In the genomic region with DNA sequence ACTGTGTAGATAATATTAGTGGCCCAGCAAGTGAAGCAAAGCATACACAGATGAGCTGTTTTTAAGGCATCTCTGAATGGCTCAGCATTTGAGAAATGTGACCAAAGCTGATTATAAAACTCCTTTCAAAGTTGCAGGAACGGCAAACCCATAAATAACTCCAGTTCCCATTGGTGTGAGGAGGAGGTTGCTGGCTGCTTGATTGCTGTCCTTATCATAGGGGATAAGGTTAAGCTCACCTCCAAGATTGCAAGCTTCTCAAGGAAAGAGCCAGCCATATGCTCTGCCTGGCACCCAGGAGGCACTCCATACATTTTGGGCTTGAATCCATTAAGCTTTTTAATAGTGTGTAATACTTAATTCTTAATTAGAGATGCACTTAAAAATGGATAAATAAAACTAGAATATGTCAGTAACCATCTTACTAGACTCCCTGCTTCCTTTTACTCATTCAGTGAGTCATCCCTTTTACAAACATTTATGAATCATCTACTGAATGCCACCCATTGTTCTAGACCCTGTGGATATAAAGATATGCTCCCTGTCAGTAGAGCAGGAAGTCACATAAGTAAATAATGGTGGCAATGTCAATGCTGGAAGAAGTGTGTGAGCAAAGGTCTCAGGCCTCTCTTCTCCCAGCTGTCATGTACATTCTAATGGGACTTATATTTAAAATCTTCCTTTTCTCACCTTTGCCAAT, we compare ENCODE assay signal across 1 cellular context.
TF ChIP-seq lines count a peak whose summit lies in the region.

No MANE protein-coding gene starts in this region.

TF ChIP-seq in HepG2, 621 proteins besides CTCF, POLR2A, EP300 and RAD21 (continued from another document and continues in another):
- TF ChIP-seq AHDC1 (CRISPR knock-in tag; IDR thresholded peaks at IDR 0.05; ENCODE audit: borderline replicate concordance) = peak; percentile 98
- TF ChIP-seq POGZ (CRISPR knock-in tag; IDR thresholded peaks at IDR 0.05) = peak; percentile 79
- TF ChIP-seq ZNF644 (CRISPR knock-in tag; IDR thresholded peaks at IDR 0.05; ENCODE audit: low read depth) = peak; percentile 76
- TF ChIP-seq, protein P1, sequence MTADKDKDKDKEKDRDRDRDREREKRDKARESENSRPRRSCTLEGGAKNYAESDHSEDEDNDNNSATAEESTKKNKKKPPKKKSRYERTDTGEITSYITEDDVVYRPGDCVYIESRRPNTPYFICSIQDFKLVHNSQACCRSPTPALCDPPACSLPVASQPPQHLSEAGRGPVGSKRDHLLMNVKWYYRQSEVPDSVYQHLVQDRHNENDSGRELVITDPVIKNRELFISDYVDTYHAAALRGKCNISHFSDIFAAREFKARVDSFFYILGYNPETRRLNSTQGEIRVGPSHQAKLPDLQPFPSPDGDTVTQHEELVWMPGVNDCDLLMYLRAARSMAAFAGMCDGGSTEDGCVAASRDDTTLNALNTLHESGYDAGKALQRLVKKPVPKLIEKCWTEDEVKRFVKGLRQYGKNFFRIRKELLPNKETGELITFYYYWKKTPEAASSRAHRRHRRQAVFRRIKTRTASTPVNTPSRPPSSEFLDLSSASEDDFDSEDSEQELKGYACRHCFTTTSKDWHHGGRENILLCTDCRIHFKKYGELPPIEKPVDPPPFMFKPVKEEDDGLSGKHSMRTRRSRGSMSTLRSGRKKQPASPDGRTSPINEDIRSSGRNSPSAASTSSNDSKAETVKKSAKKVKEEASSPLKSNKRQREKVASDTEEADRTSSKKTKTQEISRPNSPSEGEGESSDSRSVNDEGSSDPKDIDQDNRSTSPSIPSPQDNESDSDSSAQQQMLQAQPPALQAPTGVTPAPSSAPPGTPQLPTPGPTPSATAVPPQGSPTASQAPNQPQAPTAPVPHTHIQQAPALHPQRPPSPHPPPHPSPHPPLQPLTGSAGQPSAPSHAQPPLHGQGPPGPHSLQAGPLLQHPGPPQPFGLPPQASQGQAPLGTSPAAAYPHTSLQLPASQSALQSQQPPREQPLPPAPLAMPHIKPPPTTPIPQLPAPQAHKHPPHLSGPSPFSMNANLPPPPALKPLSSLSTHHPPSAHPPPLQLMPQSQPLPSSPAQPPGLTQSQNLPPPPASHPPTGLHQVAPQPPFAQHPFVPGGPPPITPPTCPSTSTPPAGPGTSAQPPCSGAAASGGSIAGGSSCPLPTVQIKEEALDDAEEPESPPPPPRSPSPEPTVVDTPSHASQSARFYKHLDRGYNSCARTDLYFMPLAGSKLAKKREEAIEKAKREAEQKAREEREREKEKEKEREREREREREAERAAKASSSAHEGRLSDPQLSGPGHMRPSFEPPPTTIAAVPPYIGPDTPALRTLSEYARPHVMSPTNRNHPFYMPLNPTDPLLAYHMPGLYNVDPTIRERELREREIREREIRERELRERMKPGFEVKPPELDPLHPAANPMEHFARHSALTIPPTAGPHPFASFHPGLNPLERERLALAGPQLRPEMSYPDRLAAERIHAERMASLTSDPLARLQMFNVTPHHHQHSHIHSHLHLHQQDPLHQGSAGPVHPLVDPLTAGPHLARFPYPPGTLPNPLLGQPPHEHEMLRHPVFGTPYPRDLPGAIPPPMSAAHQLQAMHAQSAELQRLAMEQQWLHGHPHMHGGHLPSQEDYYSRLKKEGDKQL (CRISPR knock-in tag; IDR thresholded peaks at IDR 0.05; ENCODE audit: low read depth) = peak; percentile 70
- TF ChIP-seq ZNF446 (CRISPR knock-in tag; IDR thresholded peaks at IDR 0.05) = no peak
- TF ChIP-seq KLF13 (CRISPR knock-in tag; IDR thresholded peaks at IDR 0.05) = no peak
- no peak for TF ChIP-seq TERF1 (CRISPR knock-in tag; IDR thresholded peaks at IDR 0.05)
- 0 out of 2 replicates have a peak, but pooled peaks have one; percentile 52 for TF ChIP-seq CCDC6 (CRISPR knock-in tag; IDR thresholded peaks at IDR 0.05)
- TF ChIP-seq, protein P2, sequence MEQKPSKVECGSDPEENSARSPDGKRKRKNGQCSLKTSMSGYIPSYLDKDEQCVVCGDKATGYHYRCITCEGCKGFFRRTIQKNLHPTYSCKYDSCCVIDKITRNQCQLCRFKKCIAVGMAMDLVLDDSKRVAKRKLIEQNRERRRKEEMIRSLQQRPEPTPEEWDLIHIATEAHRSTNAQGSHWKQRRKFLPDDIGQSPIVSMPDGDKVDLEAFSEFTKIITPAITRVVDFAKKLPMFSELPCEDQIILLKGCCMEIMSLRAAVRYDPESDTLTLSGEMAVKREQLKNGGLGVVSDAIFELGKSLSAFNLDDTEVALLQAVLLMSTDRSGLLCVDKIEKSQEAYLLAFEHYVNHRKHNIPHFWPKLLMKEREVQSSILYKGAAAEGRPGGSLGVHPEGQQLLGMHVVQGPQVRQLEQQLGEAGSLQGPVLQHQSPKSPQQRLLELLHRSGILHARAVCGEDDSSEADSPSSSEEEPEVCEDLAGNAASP (CRISPR knock-in tag; IDR thresholded peaks at IDR 0.05; ENCODE audit: borderline replicate concordance) = no peak
- no peak for TF ChIP-seq ZNF547 (CRISPR knock-in tag; IDR thresholded peaks at IDR 0.05)
- no peak for TF ChIP-seq HOXA9 (CRISPR knock-in tag; IDR thresholded peaks at IDR 0.05; ENCODE audit: borderline replicate concordance)
- TF ChIP-seq NKX3-1 (CRISPR knock-in tag; IDR thresholded peaks at IDR 0.05) = peak; percentile 77; the same call in 1 of the 2 replicates
- no peak for TF ChIP-seq TCF12 (IDR thresholded peaks at IDR 0.05)
- TF ChIP-seq TCF12 (CRISPR knock-in tag; IDR thresholded peaks at IDR 0.05) = no peak; the same call in none of the 2 replicates
- TF ChIP-seq SKI (IDR thresholded peaks at IDR 0.05; ENCODE audit: partially characterized antibody) = no peak
- 0 out of 2 replicates have a peak, but pooled peaks have one; percentile 46 for TF ChIP-seq ZMYM3 (CRISPR knock-in tag; IDR thresholded peaks at IDR 0.05)
- peak; percentile 67; the same call in 1 of the 2 replicates for TF ChIP-seq HMGXB3 (CRISPR knock-in tag; IDR thresholded peaks at IDR 0.05; ENCODE audit: borderline replicate concordance)
- TF ChIP-seq KLF6 (CRISPR knock-in tag; IDR thresholded peaks at IDR 0.05) = peak; percentile 74
- TF ChIP-seq EHMT2 (IDR thresholded peaks at IDR 0.05; ENCODE audit: borderline replicate concordance, low read depth, low read length) = peak; percentile 88; the same call in 1 of the 2 replicates
- peak; percentile 79 for TF ChIP-seq DMAP1 (CRISPR knock-in tag; IDR thresholded peaks at IDR 0.05)
- peak; percentile 98 for TF ChIP-seq GATAD2A (CRISPR knock-in tag; IDR thresholded peaks at IDR 0.05)
- TF ChIP-seq MYC (CRISPR knock-in tag; IDR thresholded peaks at IDR 0.05; ENCODE audit: borderline replicate concordance) = no peak
- TF ChIP-seq ZNF512B (CRISPR knock-in tag; IDR thresholded peaks at IDR 0.05; ENCODE audit: borderline replicate concordance) = no peak
- no peak for TF ChIP-seq ETS1 (CRISPR knock-in tag; IDR thresholded peaks at IDR 0.05)
- TF ChIP-seq SCMH1 (CRISPR knock-in tag; IDR thresholded peaks at IDR 0.05; ENCODE audit: borderline replicate concordance) = no peak
- TF ChIP-seq CEBPB (IDR thresholded peaks at IDR 0.05; ENCODE audit: borderline replicate concordance, low read depth, low read length) = no peak
- TF ChIP-seq MBD4 (IDR thresholded peaks at IDR 0.05; ENCODE audit: borderline replicate concordance, low read length) = peak; percentile 74; the same call in 1 of the 2 replicates
- TF ChIP-seq ZNF256 (CRISPR knock-in tag; conservative IDR thresholded peaks at IDR 0.05) = no peak
- TF ChIP-seq ZNF337 (CRISPR knock-in tag; IDR thresholded peaks at IDR 0.05; ENCODE audit: borderline replicate concordance, low read depth) = 0 out of 2 replicates have a peak, but pooled peaks have one; percentile 57
- TF ChIP-seq NR2F6 (IDR thresholded peaks at IDR 0.05) = peak; percentile 37
- peak; percentile 82 for TF ChIP-seq NR2F6 (CRISPR knock-in tag; IDR thresholded peaks at IDR 0.05)
